Comparison of ENCODE assay signal across 16 cellular contexts in genomic region chr3:94026623-94027022, GRCh38. TPM values are rescaled to one million over a fixed set of nuclear protein-coding genes. Genes with fewer than 3 reads are reported as not detected.
DNase-seq lines count a peak whose midpoint lies in the region; ATAC-seq and TF ChIP-seq lines count a peak whose summit lies in the region.
"Had no signal": no experiment of that assay in that cellular context is flagged by ENCODE, and none has a peak within 500 bp of the region (broad histone marks: within the 10 kb centered on the region; RNA-seq: fewer than 3 reads in every experiment).

No MANE protein-coding gene starts in this region.

- H3K9me3 ChIP-seq in PC-3 (ENCODE audit: low read length): no peaks in the 10 kb centered on the region
- no peaks in the 10 kb centered on the region for H3K9me3 ChIP-seq in esophagus squamous epithelium
- H3K9me3 ChIP-seq in muscle layer of duodenum (ENCODE audit: control insufficient read depth in 1 of 2, low read length in 2 of 2): no peaks in the 10 kb centered on the region
- H3K9me3 ChIP-seq in upper lobe of right lung: no peaks in the 10 kb centered on the region

- 0 out of 2 replicates have a peak overlapping the region, but pooled peaks have one; percentile 0 for H3K9ac ChIP-seq in PC-3 (ENCODE audit: low read length)

- no peak for TF ChIP-seq POLR2A in esophagus squamous epithelium (IDR thresholded peaks at IDR 0.05)

- POLR2A ChIA-PET in PC-3 (lab: Charles Lee; ENCODE audit: unreplicated experiment): interaction anchor here (0.7 kb wide), 1 partner anchor 35 kb away, joined by 7 read pairs; no protein-coding TSS in a partner anchor

- H3K27me3 ChIP-seq in PC-3 (ENCODE audit: low read length) (no peaks in the 10 kb centered on the region), esophagus squamous epithelium (no peaks in the 10 kb centered on the region), muscle layer of duodenum (ENCODE audit: low read depth, low read length) (no peaks in the 10 kb centered on the region), upper lobe of right lung (no peaks in the 10 kb centered on the region)

- no peak for TF ChIP-seq CTCF in PC-3 (conservative IDR thresholded peaks at IDR 0.05; ENCODE audit: low read depth, low read length)
- TF ChIP-seq CTCF in esophagus squamous epithelium (IDR thresholded peaks at IDR 0.05): no peak
- TF ChIP-seq CTCF in upper lobe of right lung (IDR thresholded peaks at IDR 0.05): no peak

- H3K27ac ChIP-seq in PC-3 (ENCODE audit: low read length) (peak overlapping the region; percentile 27), esophagus squamous epithelium (peak overlapping the region in 1 of 4 donors; percentile 84), muscle layer of duodenum (ENCODE audit: low read length) (peak overlapping the region; percentile 61), upper lobe of right lung (no peak overlapping the region)

- H3F3A ChIP-seq in PC-3 (ENCODE audit: low read length, unreplicated experiment): no peaks in the 10 kb centered on the region

- peaks cover 9% of the 10 kb centered on the region; the same call in 1 of the 2 replicates for H4K20me1 ChIP-seq in PC-3 (ENCODE audit: low read length)

- H3K4me1 ChIP-seq in PC-3 (ENCODE audit: insufficient read depth, low read length) (peaks cover 34% of the 10 kb centered on the region), esophagus squamous epithelium (peaks cover 0 to 15% (median 0%) of the 10 kb centered on the region in 3 donors), muscle layer of duodenum (ENCODE audit: control insufficient read depth in 1 of 2, insufficient read depth in 2 of 2, low read length in 2 of 2) (no peaks in the 10 kb centered on the region), upper lobe of right lung (no peaks in the 10 kb centered on the region)

- intact Hi-C loops in PC-3 (cut with micrococcal nuclease): no loop called here
- intact Hi-C loops in esophagus squamous epithelium (cut with DNase I): no loop called here
- intact Hi-C loops in upper lobe of right lung (cut with DNase I): no loop called here

- DNase-seq in PC-3: peak; percentile 41
- DNase-seq in esophagus squamous epithelium (lab: John Stamatoyannopoulos, UW): no peak
- DNase-seq in upper lobe of right lung: no peak
- DNase-seq in NCI-H1092 (lab: John Stamatoyannopoulos, UW): no peak
- no peak for DNase-seq in central memory CD4-positive, alpha-beta T cell
- DNase-seq: AML-193, KBM-7, NCI-H1436 treated with DMSO at 0.1 percent for 48 hours, NCI-H2029 treated with DMSO at 0.1 percent for 48 hours, NCI-H510A, NCI-H82 had no signal

- 64 to 66% methylated on average over 2 of the region's 2 CpGs for WGBS in esophagus squamous epithelium, 2 donors

- H3K4me2 ChIP-seq in PC-3 (ENCODE audit: low read length): peak overlapping the region; percentile 57
- H3K4me2 ChIP-seq: GM23338 had no signal

- no peaks in the 10 kb centered on the region for H3K79me2 ChIP-seq in PC-3 (ENCODE audit: low read length)

- H3K36me3 ChIP-seq in PC-3 (ENCODE audit: low read depth, low read length) (no peaks in the 10 kb centered on the region), esophagus squamous epithelium (no peaks in the 10 kb centered on the region), muscle layer of duodenum (ENCODE audit: control insufficient read depth in 1 of 2, insufficient read depth in 2 of 2, low read length in 2 of 2) (no peaks in the 10 kb centered on the region), upper lobe of right lung (no peaks in the 10 kb centered on the region)

- no TSS peak for BruUV-seq in PC-3 (replicated peaks; lab: Mats Ljungman, UMichigan)

- no peaks in the 10 kb centered on the region for H3K9me2 ChIP-seq in PC-3 (replicated peaks; ENCODE audit: low read length)

- H3K4me3 ChIP-seq in PC-3 (ENCODE audit: low read length) (no peak overlapping the region), esophagus squamous epithelium (peak overlapping the region in 3 of 4 donors; percentile 15 to 55 (median 46)), muscle layer of duodenum (ENCODE audit: low read depth in 1 of 2, low read length in 2 of 2) (peak overlapping the region in 1 of 2 donors; percentile 17), upper lobe of right lung (peak overlapping the region; percentile 40)
- H3K4me3 ChIP-seq: GM23338 had no signal

- ATAC-seq in PC-3 (peak; percentile 67), upper lobe of right lung (no peak), HG03280 (IDR thresholded peaks at IDR 0.05; ENCODE audit: unreplicated experiment) (no peak)
- ATAC-seq: GM23338, Right ventricle myocardium inferior had no signal

- H2AFZ ChIP-seq in PC-3 (ENCODE audit: low read length): no peak overlapping the region
- H2AFZ ChIP-seq: GM23338 had no signal

- CTCF ChIA-PET in PC-3 (lab: Charles Lee): interaction anchor here (0.6 kb wide), 2 partner anchors 42 to 404 kb away, joined by 3 to 7 read pairs; no protein-coding TSS in a partner anchor

RNA-seq across cellular contexts. Expression of gene STX19, which starts 1.8 kb away (rescaled TPM):
- not detected in 2 replicates for total RNA-seq in PC-3 (2014; rRNA removed)
- 1 to 10 TPM; 3.8 to 8.0 (median 6.6) TPM for total RNA-seq in esophagus squamous epithelium
- 2.8 TPM for total RNA-seq in upper lobe of right lung
- total RNA-seq: Daoy, GM23338, Right ventricle myocardium inferior had no signal

RNA-seq across cellular contexts. Expression of gene DHFR2, which starts 36.1 kb away (rescaled TPM):
- total RNA-seq in PC-3 (2014; rRNA removed) (2.2 and 2.6 TPM in 2 replicates), esophagus squamous epithelium (1 to 10 TPM; 1.4 to 4.4 (median 3.8) TPM), upper lobe of right lung (8.1 TPM)

RNA-seq across cellular contexts. Expression of gene NSUN3, which starts 36.2 kb away (rescaled TPM):
- total RNA-seq in PC-3 (2014; rRNA removed): 4.4 and 5.3 TPM in 2 replicates
- total RNA-seq in esophagus squamous epithelium: 10 to 100 TPM in 1 of 4 donors, 1 to 10 TPM in 3; 3.6 to 13.2 (median 6.7) TPM
- 18.0 TPM for total RNA-seq in upper lobe of right lung

RNA-seq across cellular contexts. Expression of gene ARL13B, which starts 46.7 kb away (rescaled TPM):
- total RNA-seq in PC-3 (2014; rRNA removed): 10.7 and 12.6 TPM in 2 replicates
- total RNA-seq in esophagus squamous epithelium: 1 to 10 TPM; 4.2 to 9.0 (median 6.4) TPM
- total RNA-seq in upper lobe of right lung: 20.3 TPM

RNA-seq across cellular contexts. Expression of gene PROS1, which starts 52.9 kb away (rescaled TPM):
- total RNA-seq in PC-3 (2014; rRNA removed) (5.5 and 5.8 TPM in 2 replicates), esophagus squamous epithelium (10 to 100 TPM in 3 of 4 donors, 1 to 10 TPM in 1; 5.7 to 30.7 (median 19.1) TPM), upper lobe of right lung (70.5 TPM)
